In the genomic region with DNA sequence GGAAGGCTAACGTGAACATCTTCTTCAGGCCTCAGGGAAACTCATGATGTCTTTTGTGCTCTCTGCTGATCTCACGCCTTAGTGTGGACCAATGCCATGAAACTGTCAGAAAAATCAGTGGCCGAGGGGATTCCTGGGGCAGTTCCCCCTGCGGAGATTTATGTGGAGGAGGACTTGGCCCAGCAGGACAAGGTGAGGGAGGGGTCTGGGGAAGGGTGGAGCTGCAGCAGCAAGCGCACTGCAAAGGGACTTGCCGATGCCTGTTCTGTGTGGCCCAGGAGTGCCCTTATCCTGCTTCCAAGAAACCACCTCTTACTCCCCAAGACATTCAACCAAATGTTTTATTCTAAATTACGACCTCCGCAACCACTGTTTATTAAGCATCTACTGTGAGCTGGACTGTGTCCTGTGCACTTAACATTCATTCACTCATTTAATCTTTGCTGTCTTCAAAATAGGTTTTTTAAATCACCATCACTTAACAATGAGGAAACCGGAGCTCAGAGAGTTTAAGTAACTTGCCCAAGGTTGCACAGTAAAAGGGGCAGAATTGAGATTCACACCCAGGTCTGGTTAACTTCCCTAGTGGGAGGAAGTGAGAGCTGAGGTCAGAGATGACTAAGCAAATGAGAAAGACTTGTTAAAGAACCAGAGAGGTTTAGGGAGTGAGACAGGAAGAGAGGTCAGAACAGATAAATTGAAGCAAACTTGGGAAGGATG, we compare ENCODE assay signal across 18 cellular contexts. TPM values are rescaled to one million over a fixed set of nuclear protein-coding genes. Genes with fewer than 3 reads are reported as not detected.
A peak's percentile ranks its signal among the peaks of the same experiment; 100 is the strongest.
DNase-seq lines count a peak whose midpoint lies in the region; ATAC-seq and TF ChIP-seq lines count a peak whose summit lies in the region.
"Had no signal": no experiment of that assay in that cellular context is flagged by ENCODE, and none has a peak within 500 bp of the region (broad histone marks: within the 10 kb centered on the region; RNA-seq: fewer than 3 reads in every experiment).

No MANE protein-coding gene starts in this region.

- H3K79me2 ChIP-seq in GM23338 (replicated peaks; ENCODE audit: insufficient read depth), result no peaks in the 10 kb centered on the region

- H3K4me2 ChIP-seq in GM23338, result no peak overlapping the region

- no peak overlapping the region for H3K27ac Mint-ChIP-seq in GM23338

- no peaks in the 10 kb centered on the region for H3F3A ChIP-seq in GM23338 (replicated peaks; ENCODE audit: low read depth)

- H3K27me3 Mint-ChIP-seq in GM23338 (ENCODE audit: insufficient read depth, low read depth, poor library complexity), result peaks cover 2% of the 10 kb centered on the region

- H3K27me3 ChIP-seq in GM23338 (ENCODE audit: insufficient read depth), result no peaks in the 10 kb centered on the region
- H3K27me3 ChIP-seq: body of pancreas had no signal

- no peaks in the 10 kb centered on the region; the same call in 1 of the 2 replicates for H3K36me3 ChIP-seq in GM23338 (ENCODE audit: insufficient read depth)

- no peak overlapping the region for H2AFZ ChIP-seq in GM23338

- peak; percentile 73 for DNase-seq in CD1c-positive myeloid dendritic cell (ENCODE audit: extremely low spot score)
- DNase-seq in GM23338 (ENCODE audit: low spot score), result no peak
- peak; percentile 55 for DNase-seq in RKO (ENCODE audit: low spot score)
- peak; percentile 24 for DNase-seq in iPS-NIHi11 (ENCODE audit: low spot score)
- no peak for DNase-seq in coronary artery (ENCODE audit: low spot score)
- DNase-seq in left lobe of liver (ENCODE audit: low spot score), result no peak
- no peak for DNase-seq in COLO829 (ENCODE audit: low spot score)
- DNase-seq in NCI-H187 (lab: John Stamatoyannopoulos, UW), result no peak
- DNase-seq: activated CD4-positive, alpha-beta T cell treated with anti-CD3 and anti-CD28 coated beads for 1 hour; activated effector memory CD4-positive, alpha-beta T cell treated with anti-CD3 and anti-CD28 coated beads, Interleukin-2, amount 50 U/mL, for 16 hours; AML-193; body of pancreas; DND-41; effector CD8-positive, alpha-beta T cell; foreskin fibroblast; H9; stimulated activated CD8-positive, alpha-beta memory T cell treated with anti-CD3 and anti-CD28 coated beads, Interleukin-4, amount 100 ng/mL, for 48 hours; SW 1271 had no signal

- TF ChIP-seq CTCF in GM23338 (conservative IDR thresholded peaks at IDR 0.05; ENCODE audit: low read depth in 2 of 2) (no peak), coronary artery (IDR thresholded peaks at IDR 0.05) (no peak)

- no peaks in the 10 kb centered on the region for H4K20me1 ChIP-seq in GM23338 (replicated peaks; ENCODE audit: insufficient read depth)

- peaks cover 4% of the 10 kb centered on the region; the same call in 1 of the 3 replicates for H3K36me3 Mint-ChIP-seq in GM23338 (ENCODE audit: low read depth)

- H3K9me3 Mint-ChIP-seq in GM23338, result peaks cover 10% of the 10 kb centered on the region; the same call in 2 of the 3 replicates

- no peak overlapping the region for H3K27ac ChIP-seq in GM23338 (ENCODE audit: low read depth)
- H3K27ac ChIP-seq in coronary artery, result no peak overlapping the region
- H3K27ac ChIP-seq: body of pancreas had no signal

- peaks cover 2% of the 10 kb centered on the region; the same call in 1 of the 3 replicates for H3K4me1 Mint-ChIP-seq in GM23338

- H3K4me3 ChIP-seq in GM23338, result no peak overlapping the region
- no peak overlapping the region for H3K4me3 ChIP-seq in coronary artery
- H3K4me3 ChIP-seq: body of pancreas had no signal

- no peaks in the 10 kb centered on the region for H3K4me1 ChIP-seq in GM23338 (ENCODE audit: insufficient read depth)
- H3K4me1 ChIP-seq: body of pancreas had no signal

- ATAC-seq in GM23338, result peak; percentile 65
- ATAC-seq in left lobe of liver, result no peak
- ATAC-seq: body of pancreas had no signal

- no peaks in the 10 kb centered on the region; the same call in 1 of the 2 replicates for H3K9me2 ChIP-seq in GM23338 (ENCODE audit: insufficient read depth)

- H3K4me3 Mint-ChIP-seq in GM23338, result no peak overlapping the region
- H3K4me3 Mint-ChIP-seq: H9 had no signal

TF ChIP-seq in GM23338, 12 proteins besides CTCF, POLR2A, EP300 and RAD21 (continues in another document):
- TF ChIP-seq EZH2phosphoT487 (IDR thresholded peaks at IDR 0.05; ENCODE audit: unreplicated experiment) (no peak), NANOG (IDR thresholded peaks at IDR 0.05; ENCODE audit: borderline replicate concordance) (no peak), EZH2 (IDR thresholded peaks at IDR 0.05; ENCODE audit: low read depth, unreplicated experiment) (no peak), ZNF331 (CRISPR knock-in tag; IDR thresholded peaks at IDR 0.05; ENCODE audit: low read depth) (no peak), JUNB (IDR thresholded peaks at IDR 0.05; ENCODE audit: unreplicated experiment) (no peak), CREB1 (CRISPR knock-in tag; IDR thresholded peaks at IDR 0.05; ENCODE audit: low read depth) (no peak), ZNF114 (CRISPR knock-in tag; IDR thresholded peaks at IDR 0.05) (no peak), STAT1 (IDR thresholded peaks at IDR 0.05; ENCODE audit: unreplicated experiment) (no peak), POLR2AphosphoS5 (IDR thresholded peaks at IDR 0.05; ENCODE audit: low read depth) (no peak)
- TF ChIP-seq, protein P1, sequence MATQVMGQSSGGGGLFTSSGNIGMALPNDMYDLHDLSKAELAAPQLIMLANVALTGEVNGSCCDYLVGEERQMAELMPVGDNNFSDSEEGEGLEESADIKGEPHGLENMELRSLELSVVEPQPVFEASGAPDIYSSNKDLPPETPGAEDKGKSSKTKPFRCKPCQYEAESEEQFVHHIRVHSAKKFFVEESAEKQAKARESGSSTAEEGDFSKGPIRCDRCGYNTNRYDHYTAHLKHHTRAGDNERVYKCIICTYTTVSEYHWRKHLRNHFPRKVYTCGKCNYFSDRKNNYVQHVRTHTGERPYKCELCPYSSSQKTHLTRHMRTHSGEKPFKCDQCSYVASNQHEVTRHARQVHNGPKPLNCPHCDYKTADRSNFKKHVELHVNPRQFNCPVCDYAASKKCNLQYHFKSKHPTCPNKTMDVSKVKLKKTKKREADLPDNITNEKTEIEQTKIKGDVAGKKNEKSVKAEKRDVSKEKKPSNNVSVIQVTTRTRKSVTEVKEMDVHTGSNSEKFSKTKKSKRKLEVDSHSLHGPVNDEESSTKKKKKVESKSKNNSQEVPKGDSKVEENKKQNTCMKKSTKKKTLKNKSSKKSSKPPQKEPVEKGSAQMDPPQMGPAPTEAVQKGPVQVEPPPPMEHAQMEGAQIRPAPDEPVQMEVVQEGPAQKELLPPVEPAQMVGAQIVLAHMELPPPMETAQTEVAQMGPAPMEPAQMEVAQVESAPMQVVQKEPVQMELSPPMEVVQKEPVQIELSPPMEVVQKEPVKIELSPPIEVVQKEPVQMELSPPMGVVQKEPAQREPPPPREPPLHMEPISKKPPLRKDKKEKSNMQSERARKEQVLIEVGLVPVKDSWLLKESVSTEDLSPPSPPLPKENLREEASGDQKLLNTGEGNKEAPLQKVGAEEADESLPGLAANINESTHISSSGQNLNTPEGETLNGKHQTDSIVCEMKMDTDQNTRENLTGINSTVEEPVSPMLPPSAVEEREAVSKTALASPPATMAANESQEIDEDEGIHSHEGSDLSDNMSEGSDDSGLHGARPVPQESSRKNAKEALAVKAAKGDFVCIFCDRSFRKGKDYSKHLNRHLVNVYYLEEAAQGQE (IDR thresholded peaks at IDR 0.05; ENCODE audit: unreplicated experiment), result no peak

RNA-seq across cellular contexts. Expression of a gene that starts 49.7 kb away (rescaled TPM):
- total RNA-seq in GM23338 (2014; rRNA removed; shearing (Covaris generic)), result 1.9 and 3.3 TPM in 2 replicates
- 1.8 and 2.5 TPM in 2 replicates for polyA plus RNA-seq in GM23338 (2016; fragmentation: Nextera tagmentation; extraction: Ambion mirVana)
- total RNA-seq in left lobe of liver, result not detected

Comparison
In these comparisons a context has a peak if more than half of its experiments do, and no peak if none do; other contexts are left out.
1. DNase-seq: peak in CD1c-positive myeloid dendritic cell (single experiment), RKO (single experiment) and iPS-NIHi11 (single experiment); none in GM23338 (single experiment), coronary artery (single experiment), left lobe of liver (single experiment), COLO829 (single experiment) and NCI-H187 (0 of 2).